Comparison of ENCODE assay signal across 9 cellular contexts in genomic region chrX:118847676-118848075, GRCh38. TPM values are rescaled to one million over a fixed set of nuclear protein-coding genes. Genes with fewer than 3 reads are reported as not detected.
DNase-seq lines count a peak whose midpoint lies in the region; ATAC-seq and TF ChIP-seq lines count a peak whose summit lies in the region.
"Had no signal": no experiment of that assay in that cellular context is flagged by ENCODE, and none has a peak within 500 bp of the region (broad histone marks: within the 10 kb centered on the region; RNA-seq: fewer than 3 reads in every experiment).

No MANE protein-coding gene starts in this region.

- peak overlapping the region; percentile 42 for H3K4me2 ChIP-seq in BLaER1

- no peak overlapping the region for H3K4me3 Mint-ChIP-seq in type B pancreatic cell

- H3K27ac Mint-ChIP-seq in type B pancreatic cell, result no peak overlapping the region

- H3K27me3 Mint-ChIP-seq in type B pancreatic cell, result no peaks in the 10 kb centered on the region

- H3K4me1 ChIP-seq in BLaER1, result peaks cover 23% of the 10 kb centered on the region

- H3K36me3 ChIP-seq in BLaER1, result no peaks in the 10 kb centered on the region

- DNase-seq in NCI-H2227 treated with DMSO at 0.1 percent for 48 hours (lab: John Stamatoyannopoulos, UW) (peak; percentile 75), astrocyte of the hippocampus (ENCODE audit: low read depth, low spot score) (peak; percentile 62), inferior parietal cortex (ENCODE audit: extremely low spot score) (peak; percentile 78), type B pancreatic cell (ENCODE audit: extremely low spot score, unreplicated experiment) (no peak), islet precursor cell (no peak)
- DNase-seq in activated CD4-positive, alpha-beta T cell treated with anti-CD3 and anti-CD28 coated beads, Interleukin-2, amount 50 U/mL, for 48 hours, result no peak

- no peak overlapping the region for H3K9ac ChIP-seq in BLaER1

- no peaks in the 10 kb centered on the region for H3K9me3 ChIP-seq in BLaER1

- H3K27ac ChIP-seq in BLaER1, result no peak overlapping the region
- H3K27ac ChIP-seq: HL-60 had no signal

- H3K27me3 ChIP-seq in BLaER1, result no peaks in the 10 kb centered on the region

- H4K20me1 ChIP-seq in BLaER1, result no peaks in the 10 kb centered on the region

- peak; percentile 51 for ATAC-seq in GM21723 (IDR thresholded peaks at IDR 0.05; ENCODE audit: unreplicated experiment)

- no peaks in the 10 kb centered on the region for H3K4me1 Mint-ChIP-seq in type B pancreatic cell (ENCODE audit: unreplicated experiment)

- peak; percentile 80 for TF ChIP-seq CTCF in type B pancreatic cell (conservative IDR thresholded peaks at IDR 0.05)

- H3K4me3 ChIP-seq in BLaER1, result no peak overlapping the region

- H3K36me3 Mint-ChIP-seq in type B pancreatic cell, result no peaks in the 10 kb centered on the region

- no peaks in the 10 kb centered on the region for H3K9me3 Mint-ChIP-seq in type B pancreatic cell

RNA-seq across cellular contexts. Expression of gene ZCCHC12, which starts 24.1 kb away (rescaled TPM):
- 0.64 and 10.6 TPM in 2 replicates for total RNA-seq in type B pancreatic cell (ENCODE audit: low replicate concordance)

Comparison
In these comparisons a context has a peak if more than half of its experiments do, and no peak if none do; other contexts are left out.
1. DNase-seq: peak in NCI-H2227 treated with DMSO at 0.1 percent for 48 hours (single experiment), astrocyte of the hippocampus (single experiment) and inferior parietal cortex (single experiment); none in type B pancreatic cell (single experiment), islet precursor cell (single experiment) and activated CD4-positive, alpha-beta T cell treated with anti-CD3 and anti-CD28 coated beads, Interleukin-2, amount 50 U/mL, for 48 hours (0 of 2).